ENCODE assay signal across 8 cellular contexts in genomic region chr22:29306830-29307657, GRCh38. TPM values are rescaled to one million over a fixed set of nuclear protein-coding genes. Genes with fewer than 3 reads are reported as not detected.
DNase-seq lines count a peak whose midpoint lies in the region; ATAC-seq and TF ChIP-seq lines count a peak whose summit lies in the region.

No MANE protein-coding gene starts in this region.

- TF ChIP-seq CTCF in GM13977 (IDR thresholded peaks at IDR 0.05; ENCODE audit: extremely low read depth, insufficient read depth, missing control alignments), result peak; percentile 4
- TF ChIP-seq CTCF in glutamatergic neuron (IDR thresholded peaks at IDR 0.05; ENCODE audit: partially characterized antibody, unreplicated experiment), result no peak
- peak; percentile 17 for TF ChIP-seq CTCF in neural progenitor cell (IDR thresholded peaks at IDR 0.05)

- H3K9me3 ChIP-seq in neural progenitor cell (ENCODE audit: low read depth), result no peaks in the 10 kb centered on the region

- peak overlapping the region; percentile 61 for H3K4me3 ChIP-seq in neural progenitor cell

- no peaks in the 10 kb centered on the region for H3K36me3 Mint-ChIP-seq in activated naive CD4-positive, alpha-beta T cell treated with anti-CD3 and anti-CD28 coated beads, Interleukin-2, amount 50 U/mL, for 72 hours
- H3K36me3 Mint-ChIP-seq in glutamatergic neuron (ENCODE audit: unreplicated experiment) (no peaks in the 10 kb centered on the region), neural progenitor cell (no peaks in the 10 kb centered on the region)

- peak; percentile 31 to 38 for ATAC-seq in activated naive CD4-positive, alpha-beta T cell treated with anti-CD3 and anti-CD28 coated beads, Interleukin-2, amount 50 U/mL, for 72 hours
- ATAC-seq in HG03469 (IDR thresholded peaks at IDR 0.05; ENCODE audit: unreplicated experiment), result no peak
- ATAC-seq in HG03196 (IDR thresholded peaks at IDR 0.05; ENCODE audit: unreplicated experiment), result no peak

- H3K27me3 ChIP-seq in neural progenitor cell, result peaks cover 14% of the 10 kb centered on the region

- H2AFZ ChIP-seq in neural progenitor cell (replicated peaks), result peak overlapping the region; percentile 84

- H3K36me3 ChIP-seq in neural progenitor cell, result no peaks in the 10 kb centered on the region

- H3K27me3 Mint-ChIP-seq in glutamatergic neuron (ENCODE audit: unreplicated experiment), result peaks cover 3% of the 10 kb centered on the region
- H3K27me3 Mint-ChIP-seq in neural progenitor cell (ENCODE audit: insufficient read depth, low read depth), result peaks cover 11% of the 10 kb centered on the region

- peak overlapping the region in 1 of 2 donors; percentile 36 for H3K27ac Mint-ChIP-seq in activated naive CD4-positive, alpha-beta T cell treated with anti-CD3 and anti-CD28 coated beads, Interleukin-2, amount 50 U/mL, for 72 hours
- H3K27ac Mint-ChIP-seq in glutamatergic neuron (ENCODE audit: unreplicated experiment) (peak overlapping the region; percentile 78), neural progenitor cell (no peak overlapping the region)

- peak overlapping the region; percentile 84 for H3K4me2 ChIP-seq in neural progenitor cell

- H3K27ac ChIP-seq in neural progenitor cell, result no peak overlapping the region

- H3K4me1 Mint-ChIP-seq in glutamatergic neuron (ENCODE audit: low read depth, unreplicated experiment) (peaks cover 3% of the 10 kb centered on the region), neural progenitor cell (peaks cover 37% of the 10 kb centered on the region)

- peaks cover 19% of the 10 kb centered on the region for H3F3A ChIP-seq in neural progenitor cell (ENCODE audit: low read depth)

- DNase-seq in AG20443 (ENCODE audit: low spot score) (peak; percentile 92), GM13977 (ENCODE audit: low spot score) (peak; percentile 63), NCI-H526 treated with DMSO at 0.1 percent for 48 hours (lab: John Stamatoyannopoulos, UW) (peak; percentile 24), glutamatergic neuron (peak; percentile 91), neural progenitor cell (ENCODE audit: low spot score) (peak; percentile 95)
- peak in 1 of 2 donors; percentile 57 for DNase-seq in activated naive CD4-positive, alpha-beta T cell treated with anti-CD3 and anti-CD28 coated beads, Interleukin-2, amount 50 U/mL, for 72 hours (ENCODE audit: low spot score in 2 of 2)

- in situ Hi-C loops in GM13977 (cut with MboI; ENCODE audit: low pct_unique_long_range_greater_than_20kb, low sequenced_read_pairs, unreplicated experiment), result no loop called here

- H4K20me1 ChIP-seq in neural progenitor cell (ENCODE audit: low read depth), result peaks cover 10% of the 10 kb centered on the region

- no peaks in the 10 kb centered on the region for H3K79me2 ChIP-seq in neural progenitor cell (ENCODE audit: low read depth)

- H3K9ac ChIP-seq in neural progenitor cell, result no peak overlapping the region

- H3K4me1 ChIP-seq in neural progenitor cell, result peaks cover 13% of the 10 kb centered on the region

- no peaks in the 10 kb centered on the region for H3K9me3 Mint-ChIP-seq in activated naive CD4-positive, alpha-beta T cell treated with anti-CD3 and anti-CD28 coated beads, Interleukin-2, amount 50 U/mL, for 72 hours
- H3K9me3 Mint-ChIP-seq in glutamatergic neuron (ENCODE audit: unreplicated experiment) (peaks cover 7% of the 10 kb centered on the region), neural progenitor cell (no peaks in the 10 kb centered on the region)

- H3K4me3 Mint-ChIP-seq in glutamatergic neuron (ENCODE audit: unreplicated experiment) (peak overlapping the region; percentile 89), neural progenitor cell (peak overlapping the region; percentile 92)

RNA-seq across cellular contexts. Expression of gene GAS2L1, which starts 0.6 kb away (rescaled TPM):
- total RNA-seq in activated naive CD4-positive, alpha-beta T cell treated with anti-CD3 and anti-CD28 coated beads, Interleukin-2, amount 50 U/mL, for 72 hours, result 1 to 10 TPM in 1 of 2 donors, under 1 TPM in 1; 0.36 to 1.5 TPM
- total RNA-seq in glutamatergic neuron (ENCODE audit: unreplicated experiment) (10.3 TPM), neural progenitor cell (ENCODE audit: low replicate concordance) (0.95 and 5.1 TPM in 2 replicates)

RNA-seq across cellular contexts. Expression of gene RASL10A, which starts 8.5 kb away (rescaled TPM):
- under 1 TPM; 0.20 to 0.78 TPM for total RNA-seq in activated naive CD4-positive, alpha-beta T cell treated with anti-CD3 and anti-CD28 coated beads, Interleukin-2, amount 50 U/mL, for 72 hours
- total RNA-seq in glutamatergic neuron (ENCODE audit: unreplicated experiment) (1.3 TPM), neural progenitor cell (ENCODE audit: low replicate concordance) (0.09 and 0.26 TPM in 2 replicates)

RNA-seq across cellular contexts. Expression of gene EWSR1, which starts 39.0 kb away (rescaled TPM):
- 100 to 1,000 TPM; 257 to 320 TPM for total RNA-seq in activated naive CD4-positive, alpha-beta T cell treated with anti-CD3 and anti-CD28 coated beads, Interleukin-2, amount 50 U/mL, for 72 hours
- total RNA-seq in glutamatergic neuron (ENCODE audit: unreplicated experiment) (355 TPM), neural progenitor cell (ENCODE audit: low replicate concordance) (281 and 379 TPM in 2 replicates)

RNA-seq across cellular contexts. Expression of gene RHBDD3, which starts 39.3 kb away (rescaled TPM):
- total RNA-seq in activated naive CD4-positive, alpha-beta T cell treated with anti-CD3 and anti-CD28 coated beads, Interleukin-2, amount 50 U/mL, for 72 hours, result 10 to 100 TPM; 19.6 to 29.5 TPM
- 50.4 TPM for total RNA-seq in glutamatergic neuron (ENCODE audit: unreplicated experiment)
- 16.3 and 78.8 TPM in 2 replicates for total RNA-seq in neural progenitor cell (ENCODE audit: low replicate concordance)

Comparison
In these comparisons a context has a peak if more than half of its experiments do, and no peak if none do; other contexts are left out.
1. ATAC-seq: peak in activated naive CD4-positive, alpha-beta T cell treated with anti-CD3 and anti-CD28 coated beads, Interleukin-2, amount 50 U/mL, for 72 hours (2 of 2); none in HG03469 (single experiment) and HG03196 (single experiment).